In the genomic region with DNA sequence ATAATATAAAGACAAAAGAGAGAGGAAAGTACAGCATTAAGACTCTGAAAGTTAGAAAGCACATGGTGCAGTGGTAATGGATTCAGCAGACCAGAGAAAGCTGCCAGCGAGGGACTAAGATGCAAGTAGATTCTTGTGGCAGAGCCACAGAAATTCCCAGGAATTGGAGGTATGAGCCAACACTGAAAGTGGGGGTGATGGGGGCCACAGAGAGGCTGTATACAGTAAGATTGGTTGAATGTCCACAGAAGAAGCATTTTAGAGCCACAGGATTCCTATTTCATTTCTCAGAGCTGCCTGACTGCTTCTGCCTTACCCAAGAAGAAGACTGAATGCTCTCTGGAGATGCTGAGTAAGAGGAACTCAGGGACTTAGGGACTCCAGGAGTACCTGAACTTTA, we compare ENCODE assay signal across 16 cellular contexts.
"Had no signal": no experiment of that assay in that cellular context is flagged by ENCODE, and none has a peak within 500 bp of the region (broad histone marks: within the 10 kb centered on the region; RNA-seq: fewer than 3 reads in every experiment).

No MANE protein-coding gene starts in this region.

- DNase-seq: activated CD4-positive, alpha-beta memory T cell treated with anti-CD3 and anti-CD28 coated beads, Interleukin-2, amount 10 ng/mL, durations not matched to agents 7 days and 5 days; activated CD4-positive, alpha-beta T cell treated with anti-CD3 and anti-CD28 coated beads for 4 hours; activated effector memory CD4-positive, alpha-beta T cell treated with Interleukin-2 at 50 U/mL for 16 hours; activated T-cell treated with anti-CD3 and anti-CD28 coated beads, Interleukin-2, amount 50 U/mL, for 4 hours; amniotic stem cell; cerebellar nuclear complex; dermis blood vessel endothelial cell; effector memory CD8-positive, alpha-beta T cell; foreskin melanocyte; heart right ventricle; naive thymus-derived CD4-positive, alpha-beta T cell; pancreas; stimulated activated CD4-positive, alpha-beta T cell treated with anti-CD3 and anti-CD28 coated beads, Interleukin-4, amount 100 ng/mL, for 1 hour; stimulated activated naive B cell treated with anti-CD40 and anti-IgM and Interleukin-4, amounts not matched to agents 10 μg/mL and 1 μg/mL and 100 μg/mL, for 72 hours; tibial artery had no signal

- H3K4me3 ChIP-seq: heart right ventricle, pancreas, tibial artery, vagina had no signal

- H3K27ac ChIP-seq: heart right ventricle, pancreas, tibial artery, vagina had no signal

- H3K36me3 ChIP-seq: heart right ventricle, pancreas, tibial artery, vagina had no signal

- H3K9me3 ChIP-seq: pancreas, tibial artery, vagina had no signal

- ATAC-seq: activated T-cell treated with anti-CD3 and anti-CD28 coated beads, Interleukin-2, amount 50 U/mL, for 4 hours; effector memory CD8-positive, alpha-beta T cell; heart right ventricle; naive thymus-derived CD4-positive, alpha-beta T cell; pancreas; stimulated activated naive B cell treated with anti-CD40 and anti-IgM and Interleukin-4, amounts not matched to agents 10 μg/mL and 1 μg/mL and 100 μg/mL, for 72 hours had no signal

- H3K27me3 ChIP-seq: heart right ventricle, pancreas, tibial artery, vagina had no signal

- H3K4me1 ChIP-seq: heart right ventricle, pancreas, vagina had no signal
